In the genomic region with DNA sequence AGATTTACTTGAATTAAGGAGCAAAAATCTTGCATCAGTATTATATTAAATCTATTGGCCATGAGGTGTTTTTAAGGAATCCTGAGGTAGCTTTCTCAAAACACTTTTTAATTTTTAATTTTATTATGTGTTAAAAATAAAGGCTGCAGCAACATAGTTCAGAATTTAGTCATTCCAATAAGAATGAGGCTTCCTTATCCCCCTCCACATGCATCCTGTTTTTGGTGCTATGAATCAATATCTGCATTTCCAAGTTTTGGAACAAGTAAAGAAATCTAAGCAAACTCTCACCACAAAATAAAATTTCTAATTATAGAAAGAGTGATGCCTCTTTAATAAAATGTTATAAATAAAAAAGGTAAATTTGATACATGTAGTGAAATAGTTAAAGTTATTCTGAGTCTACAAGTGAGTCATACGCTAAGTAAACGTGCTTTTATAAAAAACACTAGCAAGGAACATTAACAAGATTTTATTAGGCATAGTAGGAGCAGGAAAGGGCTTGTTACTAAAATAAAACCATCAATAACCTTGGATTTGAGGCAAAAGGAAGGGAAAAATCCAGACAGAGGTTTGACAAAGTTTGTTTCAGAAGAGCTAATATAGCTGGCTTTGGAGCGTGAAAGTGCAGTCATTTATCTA, we compare ENCODE assay signal across 1 cellular context.
TF ChIP-seq lines count a peak whose summit lies in the region.

No MANE protein-coding gene starts in this region.

TF ChIP-seq in H1, 55 proteins besides CTCF, POLR2A, EP300 and RAD21:
- TF ChIP-seq CREB1 (IDR thresholded peaks at IDR 0.05) (no peak), CBX5 (IDR thresholded peaks at IDR 0.05; ENCODE audit: low read depth, low read length) (no peak), PHF8 (conservative IDR thresholded peaks at IDR 0.05; ENCODE audit: low read depth, low read length) (no peak), TAF7 (optimal IDR thresholded peaks at IDR 0.05; ENCODE audit: borderline replicate concordance, low read depth, low read length) (no peak), SIRT6 (IDR thresholded peaks at IDR 0.05; ENCODE audit: low read length) (no peak), RBBP5 (IDR thresholded peaks at IDR 0.05; ENCODE audit: borderline replicate concordance, low read depth, low read length) (no peak), USF2 (IDR thresholded peaks at IDR 0.05; ENCODE audit: low read length) (no peak), KDM5A (IDR thresholded peaks at IDR 0.05; ENCODE audit: low read length) (no peak), CHD1 (IDR thresholded peaks at IDR 0.05; ENCODE audit: low read depth, low read length) (no peak), SP2 (IDR thresholded peaks at IDR 0.05; ENCODE audit: low read length) (no peak), JUND (IDR thresholded peaks at IDR 0.05; ENCODE audit: low read length) (no peak), SP4 (IDR thresholded peaks at IDR 0.05; ENCODE audit: low read length) (no peak)
